ENCODE assay signal across 1 cellular context in the genomic region with DNA sequence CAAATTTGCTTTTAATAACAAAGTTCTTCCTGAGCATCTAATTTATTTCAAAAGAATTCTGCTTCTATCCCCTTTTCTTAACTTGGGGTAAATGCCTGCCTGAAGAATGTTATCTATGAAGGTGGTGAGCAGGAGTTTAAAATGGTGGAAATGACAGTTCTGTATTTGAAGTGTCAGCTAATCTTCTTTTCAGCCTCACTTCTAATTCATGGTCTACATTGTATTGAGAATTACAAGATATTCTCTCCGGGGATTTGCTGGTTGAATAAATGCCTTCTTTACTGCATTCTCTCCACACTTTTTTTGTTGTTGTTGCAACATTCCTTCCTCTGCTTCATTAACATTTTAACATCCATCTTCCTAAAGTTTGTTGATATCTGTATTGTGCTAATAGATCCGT.
TF ChIP-seq lines count a peak whose summit lies in the region.

No MANE protein-coding gene starts in this region.

TF ChIP-seq in neural cell, 6 proteins besides CTCF, POLR2A, EP300 and RAD21 (continued from another document):
- TF ChIP-seq, protein P1, sequence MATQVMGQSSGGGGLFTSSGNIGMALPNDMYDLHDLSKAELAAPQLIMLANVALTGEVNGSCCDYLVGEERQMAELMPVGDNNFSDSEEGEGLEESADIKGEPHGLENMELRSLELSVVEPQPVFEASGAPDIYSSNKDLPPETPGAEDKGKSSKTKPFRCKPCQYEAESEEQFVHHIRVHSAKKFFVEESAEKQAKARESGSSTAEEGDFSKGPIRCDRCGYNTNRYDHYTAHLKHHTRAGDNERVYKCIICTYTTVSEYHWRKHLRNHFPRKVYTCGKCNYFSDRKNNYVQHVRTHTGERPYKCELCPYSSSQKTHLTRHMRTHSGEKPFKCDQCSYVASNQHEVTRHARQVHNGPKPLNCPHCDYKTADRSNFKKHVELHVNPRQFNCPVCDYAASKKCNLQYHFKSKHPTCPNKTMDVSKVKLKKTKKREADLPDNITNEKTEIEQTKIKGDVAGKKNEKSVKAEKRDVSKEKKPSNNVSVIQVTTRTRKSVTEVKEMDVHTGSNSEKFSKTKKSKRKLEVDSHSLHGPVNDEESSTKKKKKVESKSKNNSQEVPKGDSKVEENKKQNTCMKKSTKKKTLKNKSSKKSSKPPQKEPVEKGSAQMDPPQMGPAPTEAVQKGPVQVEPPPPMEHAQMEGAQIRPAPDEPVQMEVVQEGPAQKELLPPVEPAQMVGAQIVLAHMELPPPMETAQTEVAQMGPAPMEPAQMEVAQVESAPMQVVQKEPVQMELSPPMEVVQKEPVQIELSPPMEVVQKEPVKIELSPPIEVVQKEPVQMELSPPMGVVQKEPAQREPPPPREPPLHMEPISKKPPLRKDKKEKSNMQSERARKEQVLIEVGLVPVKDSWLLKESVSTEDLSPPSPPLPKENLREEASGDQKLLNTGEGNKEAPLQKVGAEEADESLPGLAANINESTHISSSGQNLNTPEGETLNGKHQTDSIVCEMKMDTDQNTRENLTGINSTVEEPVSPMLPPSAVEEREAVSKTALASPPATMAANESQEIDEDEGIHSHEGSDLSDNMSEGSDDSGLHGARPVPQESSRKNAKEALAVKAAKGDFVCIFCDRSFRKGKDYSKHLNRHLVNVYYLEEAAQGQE (IDR thresholded peaks at IDR 0.05; ENCODE audit: borderline replicate concordance): no peak
